ENCODE assay signal across 13 cellular contexts in genomic region chr5:43425965-43426364, GRCh38. TPM values are rescaled to one million over a fixed set of nuclear protein-coding genes. Genes with fewer than 3 reads are reported as not detected.
DNase-seq lines count a peak whose midpoint lies in the region; ATAC-seq and TF ChIP-seq lines count a peak whose summit lies in the region.
"Had no signal": no experiment of that assay in that cellular context is flagged by ENCODE, and none has a peak within 500 bp of the region (broad histone marks: within the 10 kb centered on the region; RNA-seq: fewer than 3 reads in every experiment).

No MANE protein-coding gene starts in this region.

- no peak for TF ChIP-seq POLR2A in gastroesophageal sphincter (IDR thresholded peaks at IDR 0.05)

- H3K27me3 ChIP-seq in SK-N-SH (ENCODE audit: insufficient read depth) (no peaks in the 10 kb centered on the region), hepatocyte (no peaks in the 10 kb centered on the region), gastroesophageal sphincter (no peaks in the 10 kb centered on the region)
- H3K27me3 ChIP-seq: tibial artery had no signal

- no peaks in the 10 kb centered on the region for H3K9me3 ChIP-seq in SK-N-SH
- H3K9me3 ChIP-seq in hepatocyte (ENCODE audit: low read depth), result no peaks in the 10 kb centered on the region
- H3K9me3 ChIP-seq in gastroesophageal sphincter, result no peaks in the 10 kb centered on the region
- H3K9me3 ChIP-seq: psoas muscle, tibial artery had no signal

- TF ChIP-seq CTCF in SK-N-SH (IDR thresholded peaks at IDR 0.05), result no peak
- TF ChIP-seq CTCF in hepatocyte (IDR thresholded peaks at IDR 0.05; ENCODE audit: poor library complexity), result no peak
- TF ChIP-seq CTCF in gastroesophageal sphincter (IDR thresholded peaks at IDR 0.05), result no peak

- H2AFZ ChIP-seq in SK-N-SH (ENCODE audit: low read depth) (no peak overlapping the region), hepatocyte (no peak overlapping the region)

- TF ChIP-seq EP300 in SK-N-SH (IDR thresholded peaks at IDR 0.05; ENCODE audit: borderline replicate concordance in 1 of 2, low read depth in 1 of 2, low read length in 1 of 2) (no peak), gastroesophageal sphincter (IDR thresholded peaks at IDR 0.05) (no peak)

- ATAC-seq in SK-N-SH treated with all-trans-retinoic acid at 6 μM for 48 hours, result no peak; the same call in 2 of the 3 replicates
- no peak for ATAC-seq in gastroesophageal sphincter
- ATAC-seq in GM18511 (IDR thresholded peaks at IDR 0.05; ENCODE audit: unreplicated experiment), result no peak
- ATAC-seq: psoas muscle had no signal

- H3K9ac ChIP-seq in SK-N-SH, result no peak overlapping the region

- H3K4me3 ChIP-seq in SK-N-SH (ENCODE audit: low read depth in 2 of 2, low read length in 1 of 2) (no peak overlapping the region), hepatocyte (no peak overlapping the region), gastroesophageal sphincter (no peak overlapping the region)
- H3K4me3 ChIP-seq: psoas muscle, tibial artery had no signal

- H3K79me2 ChIP-seq in SK-N-SH (ENCODE audit: insufficient read depth) (no peaks in the 10 kb centered on the region), hepatocyte (no peaks in the 10 kb centered on the region)

- CTCF ChIA-PET in SK-N-SH (lab: Yijun Ruan, JAX), result no interaction called here

- DNase-seq in SK-N-SH (no peak), amniotic epithelial cell (ENCODE audit: low read depth) (peak; percentile 88), hepatocyte (ENCODE audit: low spot score) (peak; percentile 25), SKM-1 (lab: John Stamatoyannopoulos, UW; ENCODE audit: unreplicated experiment) (no peak)
- DNase-seq in stimulated activated CD4-positive, alpha-beta T cell treated with anti-CD3 and anti-CD28 coated beads, Interleukin-12 subunit alpha, Interleukin-12 subunit beta, amount 100 ng/mL, for 4 hours, result no peak
- DNase-seq: 8988T, glutamatergic neuron, NCI-H1694 treated with DMSO at 0.1 percent for 48 hours, psoas muscle had no signal

- H3F3A ChIP-seq in SK-N-SH (replicated peaks; ENCODE audit: insufficient read depth), result no peaks in the 10 kb centered on the region

- no peaks in the 10 kb centered on the region for H3K36me3 ChIP-seq in SK-N-SH (replicated peaks in 1 of 2; ENCODE audit: control insufficient read depth in 1 of 2, insufficient read depth in 2 of 2, low read length in 1 of 2)
- no peaks in the 10 kb centered on the region for H3K36me3 ChIP-seq in hepatocyte (replicated peaks; ENCODE audit: insufficient read depth, low read depth)
- no peaks in the 10 kb centered on the region for H3K36me3 ChIP-seq in gastroesophageal sphincter
- H3K36me3 ChIP-seq: tibial artery had no signal

- 4% methylated on average over 2 of the region's 2 CpGs for WGBS in SK-N-SH (ENCODE audit: low lambda C conversion rate)
- WGBS in hepatocyte (ENCODE audit: low lambda C conversion rate, missing lambda C conversion rate), result 77% methylated on average over 2 of the region's 2 CpGs
- WGBS in gastroesophageal sphincter (ENCODE audit: low coverage in 1 of 2), 2 donors, result 20 to 39% methylated on average over 1 to 2 of the region's 2 CpGs

- no peak overlapping the region for H3K27ac ChIP-seq in SK-N-SH (ENCODE audit: low read depth in 2 of 2, low read length in 1 of 2)
- no peak overlapping the region for H3K27ac ChIP-seq in hepatocyte
- H3K27ac ChIP-seq in gastroesophageal sphincter, result peak overlapping the region in 1 of 4 donors; percentile 4
- H3K27ac ChIP-seq: psoas muscle had no signal

- no peak overlapping the region for H3K4me2 ChIP-seq in SK-N-SH
- H3K4me2 ChIP-seq in hepatocyte, result no peak overlapping the region

- H3K9me2 ChIP-seq in SK-N-SH, result no peaks in the 10 kb centered on the region
- H3K9me2 ChIP-seq in hepatocyte (replicated peaks; ENCODE audit: insufficient read depth), result no peaks in the 10 kb centered on the region

- no peaks in the 10 kb centered on the region for H4K20me1 ChIP-seq in SK-N-SH (ENCODE audit: insufficient read depth)
- H4K20me1 ChIP-seq in hepatocyte (ENCODE audit: insufficient read depth, poor library complexity, severe bottlenecking), result no peaks in the 10 kb centered on the region

- POLR2A ChIA-PET in SK-N-SH (lab: Yijun Ruan, JAX), result no interaction called here

- TF ChIP-seq RAD21 in SK-N-SH (IDR thresholded peaks at IDR 0.05; ENCODE audit: low read length), result no peak

- no peaks in the 10 kb centered on the region for H3K4me1 ChIP-seq in SK-N-SH (ENCODE audit: control insufficient read depth in 1 of 2, insufficient read depth in 2 of 2, low read depth in 1 of 2, low read length in 1 of 2)
- peaks cover 6% of the 10 kb centered on the region for H3K4me1 ChIP-seq in hepatocyte (ENCODE audit: insufficient read depth)
- H3K4me1 ChIP-seq in gastroesophageal sphincter, result peaks cover 0 to 16% (median 0%) of the 10 kb centered on the region in 3 donors
- H3K4me1 ChIP-seq: psoas muscle had no signal

TF ChIP-seq in SK-N-SH, 30 proteins besides CTCF, POLR2A, EP300 and RAD21:
- TF ChIP-seq, protein P1, sequence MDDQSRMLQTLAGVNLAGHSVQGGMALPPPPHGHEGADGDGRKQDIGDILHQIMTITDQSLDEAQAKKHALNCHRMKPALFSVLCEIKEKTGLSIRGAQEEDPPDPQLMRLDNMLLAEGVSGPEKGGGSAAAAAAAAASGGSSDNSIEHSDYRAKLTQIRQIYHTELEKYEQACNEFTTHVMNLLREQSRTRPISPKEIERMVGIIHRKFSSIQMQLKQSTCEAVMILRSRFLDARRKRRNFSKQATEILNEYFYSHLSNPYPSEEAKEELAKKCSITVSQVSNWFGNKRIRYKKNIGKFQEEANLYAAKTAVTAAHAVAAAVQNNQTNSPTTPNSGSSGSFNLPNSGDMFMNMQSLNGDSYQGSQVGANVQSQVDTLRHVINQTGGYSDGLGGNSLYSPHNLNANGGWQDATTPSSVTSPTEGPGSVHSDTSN (IDR thresholded peaks at IDR 0.05), result no peak
- TF ChIP-seq NFIC (IDR thresholded peaks at IDR 0.05; ENCODE audit: borderline replicate concordance) (no peak), FOSL2 (IDR thresholded peaks at IDR 0.05; ENCODE audit: borderline replicate concordance, low read depth) (peak; percentile 37; the same call in 1 of the 2 replicates), FOXM1 (IDR thresholded peaks at IDR 0.05; ENCODE audit: low read depth) (no peak), FOXJ3 (CRISPR knock-in tag; IDR thresholded peaks at IDR 0.05) (no peak), MEF2A (IDR thresholded peaks at IDR 0.05; ENCODE audit: borderline replicate concordance, low read depth) (no peak)

TF ChIP-seq in SK-N-SH treated with all-trans-retinoic acid at 6 μM for 48 hours, 23 proteins besides CTCF, POLR2A, EP300 and RAD21:
- TF ChIP-seq, protein P2, sequence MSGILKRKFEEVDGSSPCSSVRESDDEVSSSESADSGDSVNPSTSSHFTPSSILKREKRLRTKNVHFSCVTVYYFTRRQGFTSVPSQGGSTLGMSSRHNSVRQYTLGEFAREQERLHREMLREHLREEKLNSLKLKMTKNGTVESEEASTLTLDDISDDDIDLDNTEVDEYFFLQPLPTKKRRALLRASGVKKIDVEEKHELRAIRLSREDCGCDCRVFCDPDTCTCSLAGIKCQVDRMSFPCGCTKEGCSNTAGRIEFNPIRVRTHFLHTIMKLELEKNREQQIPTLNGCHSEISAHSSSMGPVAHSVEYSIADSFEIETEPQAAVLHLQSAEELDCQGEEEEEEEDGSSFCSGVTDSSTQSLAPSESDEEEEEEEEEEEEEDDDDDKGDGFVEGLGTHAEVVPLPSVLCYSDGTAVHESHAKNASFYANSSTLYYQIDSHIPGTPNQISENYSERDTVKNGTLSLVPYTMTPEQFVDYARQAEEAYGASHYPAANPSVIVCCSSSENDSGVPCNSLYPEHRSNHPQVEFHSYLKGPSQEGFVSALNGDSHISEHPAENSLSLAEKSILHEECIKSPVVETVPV (CRISPR knock-in tag; IDR thresholded peaks at IDR 0.05), result no peak
TF ChIP-seq in SK-N-SH treated with all-trans-retinoic acid at 6 μM for 48 hours: peak in this region for 0.

RNA-seq across cellular contexts. Expression of gene CCL28, which starts 13.8 kb away (rescaled TPM):
- polyA plus RNA-seq in SK-N-SH (2012; rRNA removed) (not detected in 2 replicates), hepatocyte (0.80 and 1.1 TPM in 2 replicates)
- not detected in 2 replicates for polyA plus RNA-seq in SK-N-SH (2012; cell fraction: cytosol; rRNA removed)
- polyA plus RNA-seq in SK-N-SH (2012; cell fraction: nucleus; rRNA removed), result not detected in 2 replicates
- total RNA-seq in hepatocyte (0.52 and 0.80 TPM in 2 replicates), gastroesophageal sphincter (1 to 10 TPM; 2.6 to 8.6 (median 3.3) TPM)

RNA-seq across cellular contexts. Expression of gene TMEM267, which starts 57.7 kb away (rescaled TPM):
- polyA plus RNA-seq in SK-N-SH (2012; rRNA removed), result 5.7 and 6.9 TPM in 2 replicates
- polyA plus RNA-seq in SK-N-SH (2012; cell fraction: cytosol; rRNA removed), result 9.0 and 10.3 TPM in 2 replicates
- 4.6 and 12.1 TPM in 2 replicates for polyA plus RNA-seq in SK-N-SH (2012; cell fraction: nucleus; rRNA removed)
- 17.4 and 19.4 TPM in 2 replicates for total RNA-seq in hepatocyte
- polyA plus RNA-seq in hepatocyte, result 7.9 and 9.7 TPM in 2 replicates
- total RNA-seq in gastroesophageal sphincter, result 10 to 100 TPM in 3 of 4 donors, 1 to 10 TPM in 1; 9.6 to 13.0 (median 11.2) TPM

Comparison
In these comparisons a context has a peak if more than half of its experiments do, and no peak if none do; other contexts are left out.
1. DNase-seq: peak in amniotic epithelial cell (single experiment) and hepatocyte (single experiment); none in SK-N-SH (single experiment), stimulated activated CD4-positive, alpha-beta T cell treated with anti-CD3 and anti-CD28 coated beads, Interleukin-12 subunit alpha, Interleukin-12 subunit beta, amount 100 ng/mL, for 4 hours (single experiment) and SKM-1 (single experiment).